ENCODE assay signal across 7 cellular contexts in genomic region chr2:112566508-112566907, GRCh38. TPM values are rescaled to one million over a fixed set of nuclear protein-coding genes. Genes with fewer than 3 reads are reported as not detected.
DNase-seq lines count a peak whose midpoint lies in the region; ATAC-seq lines count a peak whose summit lies in the region.
"Not testable (repeated sequence)": the region's sequence is repeated elsewhere in the genome, so short reads cannot be mapped to it uniquely, and the experiment has no call there.

No MANE protein-coding gene starts in this region.

- not testable (repeated sequence) for DNase-seq in activated CD4-positive, alpha-beta memory T cell treated with anti-CD3 and anti-CD28 coated beads for 36 hours; stimulated activated effector memory CD8-positive, alpha-beta T cell treated with anti-CD3 and anti-CD28 coated beads, Interleukin-12 subunit alpha, Interleukin-12 subunit beta, amount 100 ng/mL, for 72 hours (ENCODE audit: low spot score in 2 of 2)

- intact Hi-C loops in activated CD4-positive, alpha-beta memory T cell treated with anti-CD3 and anti-CD28 coated beads for 36 hours (cut with micrococcal nuclease): not testable (repeated sequence)

- H3K27me3 Mint-ChIP-seq in activated CD4-positive, alpha-beta memory T cell treated with anti-CD3 and anti-CD28 coated beads for 36 hours: not testable (repeated sequence)

- ATAC-seq in GM19043 (IDR thresholded peaks at IDR 0.05; ENCODE audit: low read depth, unreplicated experiment): peak; percentile 36
- peak; percentile 19 for ATAC-seq in GM21447 (IDR thresholded peaks at IDR 0.05; ENCODE audit: unreplicated experiment)
- peak; percentile 37 for ATAC-seq in HG02678 (IDR thresholded peaks at IDR 0.05; ENCODE audit: unreplicated experiment)
- peak; percentile 28 for ATAC-seq in HG03064 (IDR thresholded peaks at IDR 0.05; ENCODE audit: low read depth, unreplicated experiment)
- ATAC-seq in HG03378 (IDR thresholded peaks at IDR 0.05; ENCODE audit: unreplicated experiment): peak; percentile 31
- not testable (repeated sequence) for ATAC-seq in stimulated activated effector memory CD8-positive, alpha-beta T cell treated with anti-CD3 and anti-CD28 coated beads, Interleukin-12 subunit alpha, Interleukin-12 subunit beta, amount 100 ng/mL, for 72 hours

- peaks cover 13% of the 10 kb centered on the region for H3K9me3 Mint-ChIP-seq in activated CD4-positive, alpha-beta memory T cell treated with anti-CD3 and anti-CD28 coated beads for 36 hours
- H3K9me3 Mint-ChIP-seq in stimulated activated effector memory CD8-positive, alpha-beta T cell treated with anti-CD3 and anti-CD28 coated beads, Interleukin-12 subunit alpha, Interleukin-12 subunit beta, amount 100 ng/mL, for 72 hours: not testable (repeated sequence)

- POLR2A ChIA-PET in activated CD4-positive, alpha-beta memory T cell treated with anti-CD3 and anti-CD28 coated beads for 36 hours (lab: Charles Lee): not testable (repeated sequence)

- H3K36me3 Mint-ChIP-seq in activated CD4-positive, alpha-beta memory T cell treated with anti-CD3 and anti-CD28 coated beads for 36 hours: peaks cover 64% of the 10 kb centered on the region
- peaks cover 99% of the 10 kb centered on the region for H3K36me3 Mint-ChIP-seq in stimulated activated effector memory CD8-positive, alpha-beta T cell treated with anti-CD3 and anti-CD28 coated beads, Interleukin-12 subunit alpha, Interleukin-12 subunit beta, amount 100 ng/mL, for 72 hours

- H3K4me3 Mint-ChIP-seq in activated CD4-positive, alpha-beta memory T cell treated with anti-CD3 and anti-CD28 coated beads for 36 hours; stimulated activated effector memory CD8-positive, alpha-beta T cell treated with anti-CD3 and anti-CD28 coated beads, Interleukin-12 subunit alpha, Interleukin-12 subunit beta, amount 100 ng/mL, for 72 hours: not testable (repeated sequence)

- H3K27ac Mint-ChIP-seq in activated CD4-positive, alpha-beta memory T cell treated with anti-CD3 and anti-CD28 coated beads for 36 hours: peak overlapping the region; percentile 33
- H3K27ac Mint-ChIP-seq in stimulated activated effector memory CD8-positive, alpha-beta T cell treated with anti-CD3 and anti-CD28 coated beads, Interleukin-12 subunit alpha, Interleukin-12 subunit beta, amount 100 ng/mL, for 72 hours: peak overlapping the region; percentile 43

- CTCF ChIA-PET in activated CD4-positive, alpha-beta memory T cell treated with anti-CD3 and anti-CD28 coated beads for 36 hours (lab: Charles Lee): not testable (repeated sequence)

- H3K4me1 Mint-ChIP-seq in activated CD4-positive, alpha-beta memory T cell treated with anti-CD3 and anti-CD28 coated beads for 36 hours (ENCODE audit: low read depth); stimulated activated effector memory CD8-positive, alpha-beta T cell treated with anti-CD3 and anti-CD28 coated beads, Interleukin-12 subunit alpha, Interleukin-12 subunit beta, amount 100 ng/mL, for 72 hours: not testable (repeated sequence)

RNA-seq across cellular contexts. Expression of gene CHCHD5, which starts 17.9 kb away (rescaled TPM):
- 10 to 100 TPM; 39.3 to 41.4 TPM for total RNA-seq in activated CD4-positive, alpha-beta memory T cell treated with anti-CD3 and anti-CD28 coated beads for 36 hours

RNA-seq across cellular contexts. Expression of gene POLR1B, which starts 24.2 kb away (rescaled TPM):
- total RNA-seq in activated CD4-positive, alpha-beta memory T cell treated with anti-CD3 and anti-CD28 coated beads for 36 hours: 10 to 100 TPM; 50.7 to 55.3 TPM
